In the genomic region with DNA sequence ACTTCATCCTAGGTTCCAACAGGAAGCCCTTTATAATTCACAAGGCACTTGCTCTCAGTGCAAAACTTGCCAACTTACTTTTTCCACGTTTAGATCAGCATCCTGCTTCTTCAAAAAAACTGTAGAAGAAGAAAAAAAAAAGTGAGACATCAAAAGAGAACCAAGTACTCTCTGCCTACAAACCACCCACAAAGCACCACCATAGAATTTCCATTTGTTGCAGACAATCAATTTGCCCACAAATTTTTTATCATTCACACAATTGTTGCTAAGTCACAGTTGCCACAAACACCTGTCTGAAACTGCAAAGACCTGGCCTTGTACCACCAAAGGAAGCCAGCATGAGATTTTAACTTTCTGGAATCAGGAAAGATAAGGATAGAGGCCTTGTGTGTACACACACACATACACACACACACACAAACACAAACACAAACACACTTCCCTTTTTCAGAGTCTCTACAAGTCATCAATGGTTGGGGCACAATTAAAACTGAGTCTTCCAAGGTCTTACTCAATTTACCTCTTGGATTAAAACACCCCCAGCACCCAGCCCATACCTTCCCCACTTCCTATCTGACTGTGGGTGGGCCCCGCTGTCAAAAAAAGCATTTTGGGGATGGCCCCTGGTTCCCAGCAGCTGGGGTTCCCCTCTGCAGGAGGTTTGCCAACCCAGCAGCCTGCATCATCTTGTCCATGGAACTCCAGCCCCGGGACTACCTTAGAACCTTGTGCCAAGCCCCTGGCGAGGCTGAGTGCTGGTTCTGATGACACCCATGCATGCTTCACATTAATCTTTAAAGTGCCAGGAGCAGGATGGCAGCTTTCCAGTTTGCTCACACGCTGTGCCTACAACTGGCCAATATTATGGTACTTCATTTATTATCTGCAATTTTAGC, we compare ENCODE assay signal across 11 cellular contexts. TPM values are rescaled to one million over a fixed set of nuclear protein-coding genes. Genes with fewer than 3 reads are reported as not detected.
DNase-seq lines count a peak whose midpoint lies in the region; ATAC-seq, FAIRE-seq and TF ChIP-seq lines count a peak whose summit lies in the region.
"Had no signal": no experiment of that assay in that cellular context is flagged by ENCODE, and none has a peak within 500 bp of the region (broad histone marks: within the 10 kb centered on the region; RNA-seq: fewer than 3 reads in every experiment).

No MANE protein-coding gene starts in this region.

- peaks cover 77% of the 10 kb centered on the region for H3K4me1 ChIP-seq in effector memory CD4-positive, alpha-beta T cell (ENCODE audit: control insufficient read depth, insufficient read depth, low read length, poor library complexity, severe bottlenecking)
- peaks cover 63 to 100% (median 93%) of the 10 kb centered on the region in 6 donors for H3K4me1 ChIP-seq in spleen

- no peaks in the 10 kb centered on the region for H3K9me3 Mint-ChIP-seq in activated T-cell treated with anti-CD3 and anti-CD28 coated beads, Interleukin-2, amount 50 U/mL, for 24 hours
- H3K9me3 Mint-ChIP-seq: WTC11 had no signal

- no peak overlapping the region for H3K4me3 ChIP-seq in effector memory CD4-positive, alpha-beta T cell (ENCODE audit: insufficient read depth, low read depth, low read length, poor library complexity, severe bottlenecking)
- no peak overlapping the region for H3K4me3 ChIP-seq in spleen
- H3K4me3 ChIP-seq: left lung had no signal

- 43 to 62% (median 55%) methylated on average over 3 to 5 of the region's 5 CpGs for WGBS in spleen, 5 donors

- no peaks in the 10 kb centered on the region for H3K27me3 Mint-ChIP-seq in activated T-cell treated with anti-CD3 and anti-CD28 coated beads, Interleukin-2, amount 50 U/mL, for 24 hours

- DNase-seq in activated T-cell treated with anti-CD3 and anti-CD28 coated beads for 4 hours (peak; percentile 44), NCI-H2196 treated with DMSO at 0.1 percent for 48 hours (lab: John Stamatoyannopoulos, UW; ENCODE audit: unreplicated experiment) (peak; percentile 5), spleen (no peak), RKO (ENCODE audit: low spot score) (no peak), RCC 7860 (ENCODE audit: low spot score) (no peak)
- DNase-seq in activated T-cell treated with anti-CD3 and anti-CD28 coated beads, Interleukin-2, amount 50 U/mL, for 24 hours, result no peak
- no peak for DNase-seq in effector memory CD4-positive, alpha-beta T cell
- DNase-seq: left lung had no signal

- no peak overlapping the region for H3K4me3 Mint-ChIP-seq in activated T-cell treated with anti-CD3 and anti-CD28 coated beads, Interleukin-2, amount 50 U/mL, for 24 hours
- H3K4me3 Mint-ChIP-seq: WTC11 had no signal

- intact Hi-C loops in spleen (cut with DNase I; ENCODE audit: low total_unique reads), result no loop called here

- no peaks in the 10 kb centered on the region for H3K9me3 ChIP-seq in effector memory CD4-positive, alpha-beta T cell (ENCODE audit: control insufficient read depth, low read length)
- H3K9me3 ChIP-seq in spleen, result no peaks in the 10 kb centered on the region
- H3K9me3 ChIP-seq: left lung had no signal

- H3K27me3 ChIP-seq in effector memory CD4-positive, alpha-beta T cell (replicated peaks; ENCODE audit: control insufficient read depth, insufficient read depth, low read length, poor library complexity, severe bottlenecking), result no peaks in the 10 kb centered on the region
- H3K27me3 ChIP-seq in spleen (replicated peaks in 1 of 7), result no peaks in the 10 kb centered on the region
- H3K27me3 ChIP-seq: left lung had no signal

- peaks cover 30% of the 10 kb centered on the region for H3K4me1 Mint-ChIP-seq in activated T-cell treated with anti-CD3 and anti-CD28 coated beads, Interleukin-2, amount 50 U/mL, for 24 hours (ENCODE audit: low read depth)

- H3K27ac Mint-ChIP-seq in activated T-cell treated with anti-CD3 and anti-CD28 coated beads, Interleukin-2, amount 50 U/mL, for 24 hours, result no peak overlapping the region
- H3K27ac Mint-ChIP-seq: WTC11 had no signal

- peaks cover 70% of the 10 kb centered on the region for H3K36me3 Mint-ChIP-seq in activated T-cell treated with anti-CD3 and anti-CD28 coated beads, Interleukin-2, amount 50 U/mL, for 24 hours (ENCODE audit: low read depth)
- H3K36me3 Mint-ChIP-seq: WTC11 had no signal

- no peak for TF ChIP-seq POLR2A in spleen (IDR thresholded peaks at IDR 0.05)

- peak overlapping the region; percentile 58 for H3K27ac ChIP-seq in effector memory CD4-positive, alpha-beta T cell (ENCODE audit: insufficient read depth, low read length, poor library complexity, severe bottlenecking)
- H3K27ac ChIP-seq in spleen, result peak overlapping the region in 7 of 8 donors; percentile 11 to 84 (median 76)
- H3K27ac ChIP-seq: C4-2B had no signal

- H3K36me3 ChIP-seq in effector memory CD4-positive, alpha-beta T cell (ENCODE audit: control insufficient read depth, insufficient read depth, low read length), result no peaks in the 10 kb centered on the region
- H3K36me3 ChIP-seq in spleen, result peaks cover 0 to 11% (median 0%) of the 10 kb centered on the region in 6 donors
- H3K36me3 ChIP-seq: left lung had no signal

- no peak for ATAC-seq in SK-N-SH treated with all-trans-retinoic acid at 6 μM for 48 hours
- ATAC-seq: left lung, WTC11 had no signal

- no peak for TF ChIP-seq CTCF in spleen (IDR thresholded peaks at IDR 0.05 in 8 of 11, conservative IDR thresholded peaks at IDR 0.05 in 3 of 11)

- no peak for FAIRE-seq in RCC 7860 (lab: Jason Lieb, UNC)

TF ChIP-seq in SK-N-SH treated with all-trans-retinoic acid at 6 μM for 48 hours, 23 proteins besides CTCF, POLR2A, EP300 and RAD21:
- no peak for TF ChIP-seq OSR1 (CRISPR knock-in tag; IDR thresholded peaks at IDR 0.05)

RNA-seq across cellular contexts. Expression of a gene that starts 26.5 kb away (rescaled TPM):
- 100 to 1,000 TPM; 193 to 409 (median 227) TPM for total RNA-seq in spleen
- polyA plus RNA-seq in spleen, result 10 to 100 TPM; 56.6 to 78.1 (median 65.6) TPM

Comparison
In these comparisons a context has a peak if more than half of its experiments do, and no peak if none do; other contexts are left out.
1. DNase-seq: peak in activated T-cell treated with anti-CD3 and anti-CD28 coated beads for 4 hours (single experiment) and NCI-H2196 treated with DMSO at 0.1 percent for 48 hours (single experiment); none in activated T-cell treated with anti-CD3 and anti-CD28 coated beads, Interleukin-2, amount 50 U/mL, for 24 hours (single experiment), effector memory CD4-positive, alpha-beta T cell (0 of 3), spleen (single experiment), RKO (single experiment) and RCC 7860 (single experiment).